In the genomic region with DNA sequence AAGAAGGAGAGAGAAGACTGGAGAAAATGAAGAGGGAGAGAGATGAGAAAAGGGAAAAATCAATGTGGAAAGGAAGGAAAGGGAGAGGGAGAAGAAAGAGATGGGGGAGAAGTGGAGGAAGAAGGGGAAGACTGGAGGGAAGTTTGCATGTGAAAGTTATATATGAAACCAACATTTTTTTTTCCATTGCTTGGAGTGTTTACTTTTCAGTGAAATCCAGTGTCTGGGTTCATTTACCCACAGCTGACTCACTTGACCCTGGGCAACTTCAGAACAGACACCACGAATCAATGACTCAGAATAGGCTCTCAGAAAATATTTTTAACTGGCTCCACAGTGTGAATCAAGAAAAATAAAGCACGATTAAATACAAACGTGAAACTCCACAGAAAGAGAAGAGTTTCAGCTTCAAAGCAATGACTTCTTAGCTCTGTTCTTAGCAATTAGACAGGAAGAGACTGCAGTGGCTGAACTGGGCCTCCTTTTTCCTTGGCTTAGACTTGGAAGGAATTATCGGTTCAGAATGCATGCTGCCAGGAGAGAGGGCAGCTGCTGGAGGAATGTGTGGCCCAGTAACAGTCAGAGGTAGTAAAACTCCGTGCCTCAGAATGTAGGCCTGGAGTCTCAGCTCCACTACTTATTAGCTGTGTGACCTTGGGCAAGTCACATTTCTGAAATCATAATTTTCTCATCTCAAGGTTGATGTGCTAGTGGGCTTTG, we compare ENCODE assay signal across 2 cellular contexts.
TF ChIP-seq lines count a peak whose summit lies in the region.

No MANE protein-coding gene starts in this region.

TF ChIP-seq in HEK293, 187 proteins besides CTCF, POLR2A, EP300 and RAD21 (continued from another document):
- TF ChIP-seq, protein P1, sequence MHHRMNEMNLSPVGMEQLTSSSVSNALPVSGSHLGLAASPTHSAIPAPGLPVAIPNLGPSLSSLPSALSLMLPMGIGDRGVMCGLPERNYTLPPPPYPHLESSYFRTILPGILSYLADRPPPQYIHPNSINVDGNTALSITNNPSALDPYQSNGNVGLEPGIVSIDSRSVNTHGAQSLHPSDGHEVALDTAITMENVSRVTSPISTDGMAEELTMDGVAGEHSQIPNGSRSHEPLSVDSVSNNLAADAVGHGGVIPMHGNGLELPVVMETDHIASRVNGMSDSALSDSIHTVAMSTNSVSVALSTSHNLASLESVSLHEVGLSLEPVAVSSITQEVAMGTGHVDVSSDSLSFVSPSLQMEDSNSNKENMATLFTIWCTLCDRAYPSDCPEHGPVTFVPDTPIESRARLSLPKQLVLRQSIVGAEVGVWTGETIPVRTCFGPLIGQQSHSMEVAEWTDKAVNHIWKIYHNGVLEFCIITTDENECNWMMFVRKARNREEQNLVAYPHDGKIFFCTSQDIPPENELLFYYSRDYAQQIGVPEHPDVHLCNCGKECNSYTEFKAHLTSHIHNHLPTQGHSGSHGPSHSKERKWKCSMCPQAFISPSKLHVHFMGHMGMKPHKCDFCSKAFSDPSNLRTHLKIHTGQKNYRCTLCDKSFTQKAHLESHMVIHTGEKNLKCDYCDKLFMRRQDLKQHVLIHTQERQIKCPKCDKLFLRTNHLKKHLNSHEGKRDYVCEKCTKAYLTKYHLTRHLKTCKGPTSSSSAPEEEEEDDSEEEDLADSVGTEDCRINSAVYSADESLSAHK (tag by site-specific recombination; IDR thresholded peaks at IDR 0.05): 0 out of 2 replicates have a peak, but pooled peaks have one; percentile 12
- TF ChIP-seq GFI1B (tag by site-specific recombination; IDR thresholded peaks at IDR 0.05) (no peak), ZEB2 (tag by site-specific recombination; IDR thresholded peaks at IDR 0.05) (peak; percentile 67), ZNF521 (tag by site-specific recombination; IDR thresholded peaks at IDR 0.05) (no peak), ZNF366 (tag by site-specific recombination; conservative IDR thresholded peaks at IDR 0.05) (peak; percentile 79), GLIS1 (tag by site-specific recombination; IDR thresholded peaks at IDR 0.05) (peak; percentile 42; the same call in 1 of the 2 replicates), ZNF560 (tag by site-specific recombination; IDR thresholded peaks at IDR 0.05; ENCODE audit: borderline replicate concordance) (no peak), ZNF266 (tag by site-specific recombination; IDR thresholded peaks at IDR 0.05; ENCODE audit: low read depth) (peak; percentile 6), PRDM1 (tag by site-specific recombination; IDR thresholded peaks at IDR 0.05) (peak; percentile 98), ZNF362 (tag by site-specific recombination; IDR thresholded peaks at IDR 0.05) (peak; percentile 62; the same call in 1 of the 2 replicates), BCL11B (tag by site-specific recombination; IDR thresholded peaks at IDR 0.05; ENCODE audit: low read depth) (no peak)
- TF ChIP-seq, protein P2, sequence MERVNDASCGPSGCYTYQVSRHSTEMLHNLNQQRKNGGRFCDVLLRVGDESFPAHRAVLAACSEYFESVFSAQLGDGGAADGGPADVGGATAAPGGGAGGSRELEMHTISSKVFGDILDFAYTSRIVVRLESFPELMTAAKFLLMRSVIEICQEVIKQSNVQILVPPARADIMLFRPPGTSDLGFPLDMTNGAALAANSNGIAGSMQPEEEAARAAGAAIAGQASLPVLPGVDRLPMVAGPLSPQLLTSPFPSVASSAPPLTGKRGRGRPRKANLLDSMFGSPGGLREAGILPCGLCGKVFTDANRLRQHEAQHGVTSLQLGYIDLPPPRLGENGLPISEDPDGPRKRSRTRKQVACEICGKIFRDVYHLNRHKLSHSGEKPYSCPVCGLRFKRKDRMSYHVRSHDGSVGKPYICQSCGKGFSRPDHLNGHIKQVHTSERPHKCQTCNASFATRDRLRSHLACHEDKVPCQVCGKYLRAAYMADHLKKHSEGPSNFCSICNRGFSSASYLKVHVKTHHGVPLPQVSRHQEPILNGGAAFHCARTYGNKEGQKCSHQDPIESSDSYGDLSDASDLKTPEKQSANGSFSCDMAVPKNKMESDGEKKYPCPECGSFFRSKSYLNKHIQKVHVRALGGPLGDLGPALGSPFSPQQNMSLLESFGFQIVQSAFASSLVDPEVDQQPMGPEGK (tag by site-specific recombination; IDR thresholded peaks at IDR 0.05): 0 out of 2 replicates have a peak, but pooled peaks have one; percentile 23
- TF ChIP-seq, protein P3, sequence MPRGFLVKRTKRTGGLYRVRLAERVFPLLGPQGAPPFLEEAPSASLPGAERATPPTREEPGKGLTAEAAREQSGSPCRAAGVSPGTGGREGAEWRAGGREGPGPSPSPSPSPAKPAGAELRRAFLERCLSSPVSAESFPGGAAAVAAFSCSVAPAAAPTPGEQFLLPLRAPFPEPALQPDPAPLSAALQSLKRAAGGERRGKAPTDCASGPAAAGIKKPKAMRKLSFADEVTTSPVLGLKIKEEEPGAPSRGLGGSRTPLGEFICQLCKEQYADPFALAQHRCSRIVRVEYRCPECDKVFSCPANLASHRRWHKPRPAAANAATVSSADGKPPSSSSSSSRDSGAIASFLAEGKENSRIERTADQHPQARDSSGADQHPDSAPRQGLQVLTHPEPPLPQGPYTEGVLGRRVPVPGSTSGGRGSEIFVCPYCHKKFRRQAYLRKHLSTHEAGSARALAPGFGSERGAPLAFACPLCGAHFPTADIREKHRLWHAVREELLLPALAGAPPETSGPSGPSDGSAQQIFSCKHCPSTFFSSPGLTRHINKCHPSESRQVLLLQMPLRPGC (tag by site-specific recombination; IDR thresholded peaks at IDR 0.05): 0 out of 2 replicates have a peak, but pooled peaks have one; percentile 38
- TF ChIP-seq, protein P4, sequence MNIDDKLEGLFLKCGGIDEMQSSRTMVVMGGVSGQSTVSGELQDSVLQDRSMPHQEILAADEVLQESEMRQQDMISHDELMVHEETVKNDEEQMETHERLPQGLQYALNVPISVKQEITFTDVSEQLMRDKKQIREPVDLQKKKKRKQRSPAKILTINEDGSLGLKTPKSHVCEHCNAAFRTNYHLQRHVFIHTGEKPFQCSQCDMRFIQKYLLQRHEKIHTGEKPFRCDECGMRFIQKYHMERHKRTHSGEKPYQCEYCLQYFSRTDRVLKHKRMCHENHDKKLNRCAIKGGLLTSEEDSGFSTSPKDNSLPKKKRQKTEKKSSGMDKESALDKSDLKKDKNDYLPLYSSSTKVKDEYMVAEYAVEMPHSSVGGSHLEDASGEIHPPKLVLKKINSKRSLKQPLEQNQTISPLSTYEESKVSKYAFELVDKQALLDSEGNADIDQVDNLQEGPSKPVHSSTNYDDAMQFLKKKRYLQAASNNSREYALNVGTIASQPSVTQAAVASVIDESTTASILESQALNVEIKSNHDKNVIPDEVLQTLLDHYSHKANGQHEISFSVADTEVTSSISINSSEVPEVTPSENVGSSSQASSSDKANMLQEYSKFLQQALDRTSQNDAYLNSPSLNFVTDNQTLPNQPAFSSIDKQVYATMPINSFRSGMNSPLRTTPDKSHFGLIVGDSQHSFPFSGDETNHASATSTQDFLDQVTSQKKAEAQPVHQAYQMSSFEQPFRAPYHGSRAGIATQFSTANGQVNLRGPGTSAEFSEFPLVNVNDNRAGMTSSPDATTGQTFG (tag by site-specific recombination; IDR thresholded peaks at IDR 0.05; ENCODE audit: borderline replicate concordance): 0 out of 2 replicates have a peak, but pooled peaks have one; percentile 16

TF ChIP-seq in liver, 16 proteins besides CTCF, POLR2A, EP300 and RAD21 (continued from another document):
- TF ChIP-seq ATF3 (IDR thresholded peaks at IDR 0.05) (no peak), TAF1 (conservative IDR thresholded peaks at IDR 0.05) (no peak), RXRA (IDR thresholded peaks at IDR 0.05) (peak; percentile 33 to 52), NR2F2 (IDR thresholded peaks at IDR 0.05) (peak; percentile 36), YY1 (IDR thresholded peaks at IDR 0.05) (no peak), JUND (IDR thresholded peaks at IDR 0.05) (peak in 1 of 2 donors; percentile 67), HNF4G (IDR thresholded peaks at IDR 0.05) (no peak), FOXA2 (IDR thresholded peaks at IDR 0.05) (no peak), HNF4A (conservative IDR thresholded peaks at IDR 0.05) (no peak), EGR1 (IDR thresholded peaks at IDR 0.05; ENCODE audit: low read depth in 2 of 2) (no peak), GABPA (IDR thresholded peaks at IDR 0.05 in 1 of 2, conservative IDR thresholded peaks at IDR 0.05 in 1 of 2) (no peak)
- TF ChIP-seq, protein P5, sequence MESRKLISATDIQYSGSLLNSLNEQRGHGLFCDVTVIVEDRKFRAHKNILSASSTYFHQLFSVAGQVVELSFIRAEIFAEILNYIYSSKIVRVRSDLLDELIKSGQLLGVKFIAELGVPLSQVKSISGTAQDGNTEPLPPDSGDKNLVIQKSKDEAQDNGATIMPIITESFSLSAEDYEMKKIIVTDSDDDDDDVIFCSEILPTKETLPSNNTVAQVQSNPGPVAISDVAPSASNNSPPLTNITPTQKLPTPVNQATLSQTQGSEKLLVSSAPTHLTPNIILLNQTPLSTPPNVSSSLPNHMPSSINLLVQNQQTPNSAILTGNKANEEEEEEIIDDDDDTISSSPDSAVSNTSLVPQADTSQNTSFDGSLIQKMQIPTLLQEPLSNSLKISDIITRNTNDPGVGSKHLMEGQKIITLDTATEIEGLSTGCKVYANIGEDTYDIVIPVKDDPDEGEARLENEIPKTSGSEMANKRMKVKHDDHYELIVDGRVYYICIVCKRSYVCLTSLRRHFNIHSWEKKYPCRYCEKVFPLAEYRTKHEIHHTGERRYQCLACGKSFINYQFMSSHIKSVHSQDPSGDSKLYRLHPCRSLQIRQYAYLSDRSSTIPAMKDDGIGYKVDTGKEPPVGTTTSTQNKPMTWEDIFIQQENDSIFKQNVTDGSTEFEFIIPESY (IDR thresholded peaks at IDR 0.05): no peak
